Comparison of ENCODE assay signal across 1 cellular context in genomic region chr21:46498335-46499050, GRCh38.
TF ChIP-seq lines count a peak whose summit lies in the region.

No MANE protein-coding gene starts in this region.

TF ChIP-seq in K562, 482 proteins besides CTCF, POLR2A, EP300 and RAD21:
- TF ChIP-seq ZNF263 (CRISPR knock-in tag; IDR thresholded peaks at IDR 0.05; ENCODE audit: borderline replicate concordance): peak; percentile 45
- peak; percentile 45; the same call in 1 of the 2 replicates for TF ChIP-seq FOSL1 (tag; conservative IDR thresholded peaks at IDR 0.05)
- TF ChIP-seq OTX1 (CRISPR knock-in tag; IDR thresholded peaks at IDR 0.05): no peak
- TF ChIP-seq THRA (IDR thresholded peaks at IDR 0.05): no peak
